ENCODE assay signal across 8 cellular contexts in the genomic region with DNA sequence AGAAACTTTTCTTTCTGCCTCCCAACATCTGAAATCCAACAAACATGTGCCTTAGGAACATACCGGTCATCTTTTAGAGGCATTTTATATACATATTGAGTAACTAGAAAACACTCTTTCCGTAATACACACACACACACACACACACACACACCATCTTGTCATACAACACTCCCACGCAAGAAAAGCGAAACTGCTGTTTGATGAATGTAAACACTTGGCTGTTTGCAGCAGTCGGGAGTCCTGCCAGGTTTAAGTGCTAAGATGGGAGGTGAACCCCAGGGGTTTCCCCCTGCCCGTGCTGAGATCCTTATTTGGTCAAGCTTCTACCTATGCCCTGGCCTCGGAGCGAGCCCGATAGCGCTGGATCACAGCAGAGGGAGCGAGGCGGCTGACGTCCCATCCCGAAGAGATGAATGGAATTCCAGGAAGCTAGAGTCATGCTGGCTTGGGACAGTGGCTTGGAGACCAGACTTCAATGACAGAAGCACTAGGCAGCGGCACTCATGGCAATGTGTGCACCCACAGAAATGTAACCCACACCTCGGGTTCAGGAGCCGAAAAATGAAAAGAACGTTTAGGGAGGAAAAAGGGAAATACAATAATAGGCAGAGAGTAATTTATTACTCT. TPM values are rescaled to one million over a fixed set of nuclear protein-coding genes. Genes with fewer than 3 reads are reported as not detected.
A peak's percentile ranks its signal among the peaks of the same experiment; 100 is the strongest.
DNase-seq lines count a peak whose midpoint lies in the region; ATAC-seq and TF ChIP-seq lines count a peak whose summit lies in the region.

No MANE protein-coding gene starts in this region.

- H3K36me3 Mint-ChIP-seq in CD4-positive, alpha-beta T cell (ENCODE audit: low read depth) = no peaks in the 10 kb centered on the region
- no peaks in the 10 kb centered on the region for H3K36me3 Mint-ChIP-seq in immature natural killer cell

- peaks cover 15% of the 10 kb centered on the region for H3K4me1 Mint-ChIP-seq in CD4-positive, alpha-beta T cell (ENCODE audit: low read depth)
- peaks cover 24 to 49% of the 10 kb centered on the region in 2 donors for H3K4me1 Mint-ChIP-seq in immature natural killer cell

- no peak overlapping the region for H3K27ac Mint-ChIP-seq in CD4-positive, alpha-beta T cell
- peak overlapping the region in 3 of 6 donors; percentile 49 to 72 (median 53) for H3K27ac Mint-ChIP-seq in immature natural killer cell

- intact Hi-C loops in CD4-positive, alpha-beta T cell (cut with DNase I, micrococcal nuclease) = loop anchor here (2.0 to 10.0 kb wide), 7 partner anchors 177 to 1135 kb away; no protein-coding TSS in a partner anchor
- intact Hi-C loops in mammary epithelial cell (cut with micrococcal nuclease) = loop anchor here (1.0 to 10.0 kb wide), 11 partner anchors 67 to 872 kb away; no protein-coding TSS in a partner anchor

- peak overlapping the region; percentile 40 for H3K4me3 Mint-ChIP-seq in CD4-positive, alpha-beta T cell
- peak overlapping the region; percentile 77 to 86 (median 82) for H3K4me3 Mint-ChIP-seq in immature natural killer cell

- H3K36me3 ChIP-seq in HUES48 (ENCODE audit: control insufficient read depth, insufficient read depth, low read length) (peaks cover 29% of the 10 kb centered on the region), mammary epithelial cell (ENCODE audit: insufficient read depth, low read length) (peaks cover 25% of the 10 kb centered on the region), smooth muscle cell (ENCODE audit: low read depth) (peaks cover 7% of the 10 kb centered on the region)

- no peaks in the 10 kb centered on the region for H3K9me3 Mint-ChIP-seq in CD4-positive, alpha-beta T cell
- no peaks in the 10 kb centered on the region for H3K9me3 Mint-ChIP-seq in immature natural killer cell

- H4K20me1 ChIP-seq in mammary epithelial cell (ENCODE audit: insufficient read depth, low read length) = peaks cover 17% of the 10 kb centered on the region
- peaks cover 36% of the 10 kb centered on the region for H4K20me1 ChIP-seq in smooth muscle cell (ENCODE audit: low read depth)

- H3K27ac ChIP-seq in CD4-positive, alpha-beta T cell (ENCODE audit: low read depth, low read length) = no peak overlapping the region
- H3K27ac ChIP-seq in HUES48 (ENCODE audit: low read depth, low read length) (peak overlapping the region; percentile 93), mammary epithelial cell (ENCODE audit: insufficient read depth, low read depth, low read length) (peak overlapping the region; percentile 92), smooth muscle cell (ENCODE audit: low read depth) (peak overlapping the region; percentile 96)

- POLR2A ChIA-PET in CD4-positive, alpha-beta T cell (lab: Charles Lee) = interaction anchor here (0.7 kb wide), 1 partner anchor 177 kb away, joined by 4 read pairs; no protein-coding TSS in a partner anchor

- CTCF ChIA-PET in CD4-positive, alpha-beta T cell (lab: Charles Lee) = interaction anchor here (1.0 to 2.6 kb wide), 10 partner anchors 12 to 1139 kb away, joined by 4 to 10 read pairs (median 5); partner anchors contain the start of gene FSIP1
- CTCF ChIA-PET in mammary epithelial cell (lab: Charles Lee; ENCODE audit: low non-redundant PET) = interaction anchor here (1.6 kb wide), 2 partner anchors 382 to 407 kb away, joined by 5 to 7 read pairs; no protein-coding TSS in a partner anchor

- dilution Hi-C loops in mammary epithelial cell (cut with HindIII; ENCODE audit: low sequenced_read_pairs) = loop anchor here (5.0 kb wide), 1 partner anchor 382 kb away; no protein-coding TSS in a partner anchor

- H3K79me2 ChIP-seq in mammary epithelial cell (ENCODE audit: insufficient read depth, low read length) = peaks cover 37% of the 10 kb centered on the region
- H3K79me2 ChIP-seq in smooth muscle cell (ENCODE audit: low read depth) = peaks cover 36% of the 10 kb centered on the region

- H3K9me3 ChIP-seq in CD4-positive, alpha-beta T cell (ENCODE audit: control insufficient read depth, low read length) = no peaks in the 10 kb centered on the region
- H3K9me3 ChIP-seq in HUES48 (ENCODE audit: control insufficient read depth, insufficient read depth, low read length) (no peaks in the 10 kb centered on the region), mammary epithelial cell (replicated peaks; ENCODE audit: insufficient read depth, low read length) (no peaks in the 10 kb centered on the region), smooth muscle cell (replicated peaks; ENCODE audit: low read depth) (no peaks in the 10 kb centered on the region)

- in situ Hi-C loops in mammary epithelial cell (cut with MboI; ENCODE audit: low sequenced_read_pairs in 2 of 2) = loop anchor here (5.0 to 25.0 kb wide), 5 partner anchors 175 to 872 kb away; no protein-coding TSS in a partner anchor

- TF ChIP-seq CTCF in CD4-positive, alpha-beta T cell (IDR thresholded peaks at IDR 0.05) = no peak
- no peak for TF ChIP-seq CTCF in mammary epithelial cell (conservative IDR thresholded peaks at IDR 0.05 in 1 of 2, IDR thresholded peaks at IDR 0.05 in 1 of 2; ENCODE audit: extremely low read depth in 1 of 2, insufficient read depth in 1 of 2, low read depth in 1 of 2, low read length in 2 of 2)
- TF ChIP-seq CTCF in smooth muscle cell (IDR thresholded peaks at IDR 0.05; ENCODE audit: borderline replicate concordance, insufficient read depth, poor library complexity, severe bottlenecking) = no peak

- ATAC-seq in CD4-positive, alpha-beta T cell (ENCODE audit: poor library complexity) = no peak
- ATAC-seq in GM18867 (IDR thresholded peaks at IDR 0.05; ENCODE audit: unreplicated experiment) = no peak
- ATAC-seq in GM21360 (IDR thresholded peaks at IDR 0.05; ENCODE audit: unreplicated experiment) = no peak

- H2AFZ ChIP-seq in mammary epithelial cell (ENCODE audit: low read depth, low read length) (peak overlapping the region; percentile 53), smooth muscle cell (ENCODE audit: low read depth) (no peak overlapping the region)

- peak overlapping the region; percentile 91 for H3K9ac ChIP-seq in HUES48 (ENCODE audit: low read depth, low read length)
- peak overlapping the region; percentile 89 for H3K9ac ChIP-seq in mammary epithelial cell (ENCODE audit: insufficient read depth, low read length)
- H3K9ac ChIP-seq in smooth muscle cell (ENCODE audit: low read depth) = peak overlapping the region; percentile 85

- peaks cover 78% of the 10 kb centered on the region for H3K27me3 Mint-ChIP-seq in CD4-positive, alpha-beta T cell
- peaks cover 5 to 12% (median 5%) of the 10 kb centered on the region in 3 donors for H3K27me3 Mint-ChIP-seq in immature natural killer cell (ENCODE audit: low read depth in 3 of 3)

- H3K4me3 ChIP-seq in HUES48 (ENCODE audit: low read depth, low read length) (peak overlapping the region; percentile 88), mammary epithelial cell (replicated peaks in 1 of 3; ENCODE audit: insufficient read depth in 1 of 3, low read depth in 2 of 3, low read length in 3 of 3) (peak overlapping the region; percentile 51 to 67 (median 62)), smooth muscle cell (peak overlapping the region; percentile 63)

- DNase-seq in CD4-positive, alpha-beta T cell = no peak
- peak; percentile 94 for DNase-seq in mammary epithelial cell
- DNase-seq in immature natural killer cell = no peak
- peak; percentile 27 for DNase-seq in smooth muscle cell (lab: John Stamatoyannopoulos, UW; ENCODE audit: unreplicated experiment)
- DNase-seq in NCI-H524 (lab: John Stamatoyannopoulos, UW) = no peak

- peaks cover 30% of the 10 kb centered on the region for H3F3A ChIP-seq in smooth muscle cell (ENCODE audit: low read depth)

- BruUV-seq in mammary epithelial cell (replicated peaks; lab: Mats Ljungman, UMichigan) = no TSS peak

- H3K4me2 ChIP-seq in mammary epithelial cell (ENCODE audit: insufficient read depth, low read depth, low read length) = peak overlapping the region; percentile 95
- H3K4me2 ChIP-seq in smooth muscle cell = peak overlapping the region; percentile 92

- H3K27me3 ChIP-seq in CD4-positive, alpha-beta T cell (ENCODE audit: control insufficient read depth, insufficient read depth, low read length) = peaks cover 28% of the 10 kb centered on the region
- peaks cover 9% of the 10 kb centered on the region; the same call in 1 of the 2 replicates for H3K27me3 ChIP-seq in HUES48 (ENCODE audit: control insufficient read depth, insufficient read depth, low read length)
- no peaks in the 10 kb centered on the region for H3K27me3 ChIP-seq in mammary epithelial cell (ENCODE audit: insufficient read depth, low read length)
- no peaks in the 10 kb centered on the region for H3K27me3 ChIP-seq in smooth muscle cell (ENCODE audit: low read depth)

- WGBS in mammary epithelial cell (ENCODE audit: low coverage, missing lambda C conversion rate) = 1% methylated on average over 16 of the region's 18 CpGs
- 1% methylated on average over 18 of the region's 18 CpGs for WGBS in smooth muscle cell (ENCODE audit: low lambda C conversion rate)

- H3K4me1 ChIP-seq in HUES48 (ENCODE audit: control insufficient read depth, insufficient read depth, low read length) (peaks cover 28% of the 10 kb centered on the region), mammary epithelial cell (ENCODE audit: insufficient read depth, low read length) (peaks cover 22% of the 10 kb centered on the region), smooth muscle cell (ENCODE audit: low read depth) (peaks cover 9% of the 10 kb centered on the region)

RNA-seq across cellular contexts. Expression of gene THBS1, which starts 1.3 kb away (rescaled TPM):
- total RNA-seq in CD4-positive, alpha-beta T cell = 10 to 100 TPM in 1 of 2 experiments, 1 to 10 TPM in 1; 9.5 to 10.5 TPM
- total RNA-seq in mammary epithelial cell = over 10,000 TPM in 1 of 2 donors, 1,000 to 10,000 TPM in 1; 3,517 to 11,760 TPM
- 909 TPM for polyA plus RNA-seq in mammary epithelial cell
- 7,367 TPM for polyA minus RNA-seq in mammary epithelial cell
- 10 to 100 TPM in 1 of 3 donors, 1 to 10 TPM in 2; 2.2 to 11.4 (median 9.2) TPM for polyA plus RNA-seq in immature natural killer cell
- total RNA-seq in smooth muscle cell = 648 and 662 TPM in 2 replicates
- polyA plus RNA-seq in smooth muscle cell = 203 and 264 TPM in 2 replicates

Comparison
In these comparisons a context has a peak if more than half of its experiments do, and no peak if none do; other contexts are left out.
1. DNase-seq: peak in mammary epithelial cell (single experiment) and smooth muscle cell (single experiment); none in CD4-positive, alpha-beta T cell (0 of 10), immature natural killer cell (0 of 3) and NCI-H524 (0 of 2).
2. RNA of gene THBS1, which starts 1.3 kb away (total RNA-seq): 3,517 to 11,760 TPM in mammary epithelial cell and 648 to 662 TPM in smooth muscle cell; 9.5 to 10.5 TPM in CD4-positive, alpha-beta T cell; every median in the first group is over 10 times any median in the second.
3. Peak in every context shown above with its lines, with median percentiles within 50 percentile points of each other: H3K4me3 ChIP-seq and H3K9ac ChIP-seq.